8 cellular contexts compared by ENCODE assay signal in genomic region chr10:95561200-95562177, GRCh38. TPM values are rescaled to one million over a fixed set of nuclear protein-coding genes. Genes with fewer than 3 reads are reported as not detected.
DNase-seq lines count a peak whose midpoint lies in the region; ATAC-seq and TF ChIP-seq lines count a peak whose summit lies in the region.

TSS of gene SORBS1 (minus strand) at chr10:95561371. CDS start at chr10:95441135, 120,236 bp downstream.

- no peak within 1 kb of the TSS for H4K5ac ChIP-seq in H9 (ENCODE audit: insufficient read length, low read depth, low read length)

- no peak for TF ChIP-seq CTCF in H9 (conservative IDR thresholded peaks at IDR 0.05)
- no peak for TF ChIP-seq CTCF in RWPE2 (IDR thresholded peaks at IDR 0.05; ENCODE audit: poor library complexity, severe bottlenecking)
- no peak for TF ChIP-seq CTCF in fibroblast of the aortic adventitia (IDR thresholded peaks at IDR 0.05; ENCODE audit: insufficient read depth, low read length)
- TF ChIP-seq CTCF in nephron (IDR thresholded peaks at IDR 0.05; ENCODE audit: unreplicated experiment in 3 of 3): no peak

- no peak within 1 kb of the TSS for H3T11ph ChIP-seq in H9 (ENCODE audit: low read length)

- H3K4me3 ChIP-seq in RWPE2 (ENCODE audit: severe bottlenecking) (peak within 1 kb of the TSS; percentile 55), fibroblast of the aortic adventitia (ENCODE audit: low read depth, low read length) (peak within 1 kb of the TSS; percentile 83)

- H3K27ac ChIP-seq in H9 (ENCODE audit: insufficient read length, low read depth, low read length): no peak within 1 kb of the TSS
- H3K27ac ChIP-seq in RWPE2 (ENCODE audit: poor library complexity, severe bottlenecking): no peak within 1 kb of the TSS

- peaks cover 2% of the 10 kb centered on the region; the same call in 1 of the 2 replicates for H3K79me2 ChIP-seq in H9 (ENCODE audit: insufficient read depth, low read length)

- H3K56ac ChIP-seq in H9 (ENCODE audit: insufficient read length, low read depth, low read length): no peak within 1 kb of the TSS

- H3K27me3 Mint-ChIP-seq in H9 (ENCODE audit: low read depth) (peaks cover 9% of the 10 kb centered on the region), nephron (ENCODE audit: low read depth) (peaks cover 20% of the 10 kb centered on the region)

- no peaks in the 10 kb centered on the region for H4K20me1 ChIP-seq in H9 (ENCODE audit: control insufficient read depth, insufficient read depth, insufficient read length)

- no peak within 1 kb of the TSS for H3K23ac ChIP-seq in H9 (ENCODE audit: insufficient read length, low read depth, low read length)

- peaks cover 17% of the 10 kb centered on the region for H3K23me2 ChIP-seq in H9 (ENCODE audit: insufficient read length, low read depth, low read length, poor library complexity, severe bottlenecking)

- H3K27me3 ChIP-seq in H9 (ENCODE audit: insufficient read depth, low read length) (no peaks in the 10 kb centered on the region), RWPE2 (ENCODE audit: insufficient read depth, poor library complexity, severe bottlenecking) (peaks cover 9% of the 10 kb centered on the region)

- H3K36me3 Mint-ChIP-seq in H9 (ENCODE audit: insufficient read depth in 1 of 3, low read depth in 3 of 3) (no peaks in the 10 kb centered on the region), nephron (ENCODE audit: low read depth) (no peaks in the 10 kb centered on the region)

- no peak within 1 kb of the TSS for H2AFZ ChIP-seq in H9 (ENCODE audit: low read length)

- no peak within 1 kb of the TSS for H2BK12ac ChIP-seq in H9 (ENCODE audit: insufficient read length, low read depth, low read length)

- H2BK5ac ChIP-seq in H9 (ENCODE audit: insufficient read length, low read length): no peak within 1 kb of the TSS

- peak within 1 kb of the TSS; percentile 13 for H3K18ac ChIP-seq in H9 (ENCODE audit: insufficient read length, low read depth, low read length)

- H3K9ac ChIP-seq in H9 (ENCODE audit: extremely low read depth, insufficient read length, low read length): peak within 1 kb of the TSS; percentile 0

- ATAC-seq in RWPE2 (ENCODE audit: low read depth): peak; percentile 99

- no peak within 1 kb of the TSS for H4K91ac ChIP-seq in H9 (ENCODE audit: insufficient read length, low read depth, low read length)

- no CpG with 5 or more reads among the region's 84 CpGs for whole genome bisulfite sequencing in H9 (ENCODE audit: extremely low coverage, insufficient read length, low lambda C conversion rate)

- H3K4me3 Mint-ChIP-seq in H9 (peak within 1 kb of the TSS; percentile 94 to 99), nephron (peak within 1 kb of the TSS; percentile 97 to 99 (median 98))

- peaks cover 34 to 42% of the 10 kb centered on the region in 2 experiments for H3K4me1 Mint-ChIP-seq in H9
- H3K4me1 Mint-ChIP-seq in nephron: peaks cover 62% of the 10 kb centered on the region

- no peaks in the 10 kb centered on the region for H3K36me3 ChIP-seq in RWPE2 (ENCODE audit: low read depth)

- H4K8ac ChIP-seq in H9 (replicated peaks; ENCODE audit: insufficient read length, low read depth, low read length): no peak within 1 kb of the TSS

- H3K4me2 ChIP-seq in H9 (ENCODE audit: insufficient read depth, insufficient read length, low read length): peak within 1 kb of the TSS; percentile 85

- peak; percentile 95 for DNase-seq in EL
- DNase-seq in H9: peak; percentile 96
- DNase-seq in M059J (ENCODE audit: low read depth): peak; percentile 95
- peak; percentile 95 for DNase-seq in RWPE2 (ENCODE audit: low spot score)
- DNase-seq in activated effector memory CD4-positive, alpha-beta T cell treated with anti-CD3 and anti-CD28 coated beads, Interleukin-2, amount 50 U/mL, for 16 hours: peak; percentile 95
- peak; percentile 88 for DNase-seq in fibroblast of the aortic adventitia (ENCODE audit: low read depth)
- peak; percentile 82 for DNase-seq in stimulated activated naive CD4-positive, alpha-beta T cell treated with Interleukin-2 at 50 U/mL for 16 hours (lab: John Stamatoyannopoulos, UW)

- H2AK5ac ChIP-seq in H9 (ENCODE audit: insufficient read length, low read length): no peak within 1 kb of the TSS

- H3K4ac ChIP-seq in H9 (ENCODE audit: low read depth, low read length): no peak within 1 kb of the TSS

- H2BK20ac ChIP-seq in H9 (ENCODE audit: low read depth, low read length, poor library complexity, severe bottlenecking): no peak within 1 kb of the TSS

- H3K9me3 ChIP-seq in H9 (ENCODE audit: control insufficient read depth, low read depth, low read length) (no peaks in the 10 kb centered on the region), RWPE2 (ENCODE audit: severe bottlenecking) (no peaks in the 10 kb centered on the region)

- H3K79me1 ChIP-seq in H9 (ENCODE audit: insufficient read depth, low read depth, low read length, poor library complexity, severe bottlenecking): peaks cover 6% of the 10 kb centered on the region

- no peak within 1 kb of the TSS for H2BK120ac ChIP-seq in H9 (ENCODE audit: low read depth, low read length, poor library complexity, severe bottlenecking)

- H3K9me3 Mint-ChIP-seq in H9 (peaks cover 0 to 2% of the 10 kb centered on the region in 2 experiments; a peak in 1 of 5 replicates), nephron (no peaks in the 10 kb centered on the region)

- H2BK15ac ChIP-seq in H9 (ENCODE audit: low read depth, low read length): no peak within 1 kb of the TSS

- peak within 1 kb of the TSS; percentile 65 to 89 (median 83); a peak in 5 of 7 replicates for H3K27ac Mint-ChIP-seq in H9
- peak within 1 kb of the TSS; percentile 31 to 88 (median 74) for H3K27ac Mint-ChIP-seq in nephron

- H3K4me1 ChIP-seq in H9 (ENCODE audit: insufficient read depth, low read length): peaks cover 12% of the 10 kb centered on the region
- no peaks in the 10 kb centered on the region for H3K4me1 ChIP-seq in RWPE2 (ENCODE audit: insufficient read depth, poor library complexity, severe bottlenecking)

- H3K14ac ChIP-seq in H9 (ENCODE audit: insufficient read depth, low read length): no peak within 1 kb of the TSS; the same call in 1 of the 2 replicates

RNA-seq across cellular contexts. Expression of gene SORBS1, which starts in this region (rescaled TPM):
- 21.5 and 24.3 TPM in 2 replicates for total RNA-seq in H9 (2021)
- 0.57 and 2.4 TPM in 2 replicates for total RNA-seq in M059J (2014; rRNA removed; shearing (Covaris generic))
- 0.36 and 0.74 TPM in 2 replicates for total RNA-seq in fibroblast of the aortic adventitia (ENCODE audit: low replicate concordance)

Comparison
In these comparisons a context has a peak if more than half of its experiments do, and no peak if none do; other contexts are left out.
1. Peak in DNase-seq and H3K4me3 ChIP-seq in fibroblast of the aortic adventitia; RNA of the gene not detected or under 1 TPM.